In the genomic region with DNA sequence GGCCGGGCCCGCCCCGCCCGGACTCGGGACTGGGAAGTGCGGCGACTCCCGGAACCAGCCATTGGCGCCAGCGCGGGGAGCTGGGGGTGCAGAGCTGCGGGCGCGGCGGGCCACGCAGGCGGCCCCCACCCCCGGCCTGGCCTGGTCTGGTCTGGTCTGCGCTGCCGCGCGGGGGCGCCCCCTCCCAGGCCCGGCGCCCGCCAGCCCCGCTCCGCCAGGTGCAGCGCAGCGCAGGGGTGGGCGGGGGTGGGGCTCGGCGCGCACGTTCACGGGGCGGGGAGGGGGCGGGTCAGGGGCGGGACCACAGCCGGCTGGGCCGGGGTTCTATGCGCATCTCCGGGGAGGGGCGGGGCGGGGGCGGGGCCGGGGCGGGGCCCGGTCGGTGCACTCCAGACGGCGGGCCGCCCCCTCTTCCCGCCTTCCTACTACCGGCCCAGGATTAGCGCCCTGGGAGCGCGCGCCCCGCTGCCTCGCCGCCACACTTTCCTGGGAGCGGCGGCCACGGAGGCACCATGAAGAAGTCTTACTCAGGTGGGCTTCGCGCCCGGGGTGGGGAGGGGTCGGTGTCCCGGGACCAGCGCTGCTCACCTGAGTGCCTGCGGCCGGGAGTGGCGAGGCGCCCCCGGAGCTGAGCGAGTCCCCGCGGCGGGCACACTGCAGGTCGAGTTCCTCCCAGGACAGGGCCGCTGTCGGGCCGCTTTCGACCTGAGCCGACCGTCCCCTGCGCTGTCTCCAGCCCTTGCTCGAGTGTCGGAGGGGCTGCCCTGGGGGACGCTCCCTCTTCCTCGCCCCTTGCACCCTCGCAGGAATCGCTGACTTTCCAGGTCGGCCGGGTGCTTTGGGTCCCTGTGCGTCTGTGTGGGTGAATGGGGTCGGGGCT, we compare ENCODE assay signal across 8 cellular contexts.
DNase-seq lines count a peak whose midpoint lies in the region; ATAC-seq and TF ChIP-seq lines count a peak whose summit lies in the region.

No MANE protein-coding gene starts in this region.

- H3K27ac ChIP-seq in epithelial cell of prostate: peak overlapping the region; percentile 100
- H3K27ac ChIP-seq in subcutaneous abdominal adipose tissue (ENCODE audit: low read depth, low read length): no peak overlapping the region

- H3K27me3 Mint-ChIP-seq in natural killer cell (ENCODE audit: low read depth in 2 of 2): peaks cover 24 to 31% of the 10 kb centered on the region in 2 donors

- H3K4me1 ChIP-seq in subcutaneous abdominal adipose tissue (ENCODE audit: control insufficient read depth in 5 of 5, insufficient read depth in 5 of 5, low read length in 5 of 5): peaks cover 4 to 37% (median 24%) of the 10 kb centered on the region in 5 donors

- H3K4me1 Mint-ChIP-seq in natural killer cell: peaks cover 16 to 23% of the 10 kb centered on the region in 2 donors

- peak; percentile 53 for DNase-seq in NCI-H2029 (lab: John Stamatoyannopoulos, UW)
- no peak for DNase-seq in NCI-H2029 treated with DMSO at 0.1 percent for 48 hours (lab: John Stamatoyannopoulos, UW)
- DNase-seq in NCI-H510A treated with DMSO at 0.1 percent for 48 hours (lab: John Stamatoyannopoulos, UW): peak; percentile 48
- peak; percentile 60 for DNase-seq in activated CD8-positive, alpha-beta memory T cell treated with anti-CD3 and anti-CD28 coated beads, Interleukin-2, amount 50 U/mL, for 4 hours
- no peak for DNase-seq in epithelial cell of prostate (ENCODE audit: low read depth, low spot score)
- DNase-seq in natural killer cell: peak; percentile 58

- H3K36me3 ChIP-seq in subcutaneous abdominal adipose tissue (ENCODE audit: control insufficient read depth in 5 of 5, insufficient read depth in 5 of 5, low read length in 5 of 5): no peaks in the 10 kb centered on the region

- H3K36me3 Mint-ChIP-seq in natural killer cell: no peaks in the 10 kb centered on the region

- no peaks in the 10 kb centered on the region for H3K9me3 ChIP-seq in subcutaneous abdominal adipose tissue (ENCODE audit: control insufficient read depth in 5 of 5, low read length in 5 of 5)

- intact Hi-C loops in natural killer cell (cut with micrococcal nuclease): no loop called here

- H3K27ac Mint-ChIP-seq in natural killer cell: peak overlapping the region; percentile 88 to 91

- H3K9me3 Mint-ChIP-seq in natural killer cell: no peaks in the 10 kb centered on the region

- peak overlapping the region in 4 of 5 donors; percentile 44 to 67 (median 48) for H3K4me3 ChIP-seq in subcutaneous abdominal adipose tissue (ENCODE audit: low read depth in 1 of 5, low read length in 5 of 5)

- no peak for TF ChIP-seq CTCF in natural killer cell (IDR thresholded peaks at IDR 0.05)

- ATAC-seq in HG03025 (IDR thresholded peaks at IDR 0.05; ENCODE audit: low FRiP score, unreplicated experiment): peak; percentile 75
- peak; percentile 90 to 92 (median 91) for ATAC-seq in natural killer cell

- H3K4me3 Mint-ChIP-seq in natural killer cell: peak overlapping the region; percentile 89

- H3K27me3 ChIP-seq in subcutaneous abdominal adipose tissue (ENCODE audit: control insufficient read depth in 5 of 5, insufficient read depth in 4 of 5, low read length in 5 of 5): peaks cover 0 to 13% (median 10%) of the 10 kb centered on the region in 5 donors

- peak overlapping the region in 1 of 5 donors; percentile 68 for H3K9ac ChIP-seq in subcutaneous abdominal adipose tissue (ENCODE audit: low read length in 5 of 5)

Comparison
In these comparisons a context has a peak if more than half of its experiments do, and no peak if none do; other contexts are left out.
1. DNase-seq: peak in NCI-H2029 (single experiment), NCI-H510A treated with DMSO at 0.1 percent for 48 hours (single experiment), activated CD8-positive, alpha-beta memory T cell treated with anti-CD3 and anti-CD28 coated beads, Interleukin-2, amount 50 U/mL, for 4 hours (single experiment) and natural killer cell (single experiment); none in NCI-H2029 treated with DMSO at 0.1 percent for 48 hours (single experiment) and epithelial cell of prostate (single experiment).